In genomic region chr5:141848771-141849370, GRCh38 we compare ENCODE assay signal across 8 cellular contexts. TPM values are rescaled to one million over a fixed set of nuclear protein-coding genes. Genes with fewer than 3 reads are reported as not detected.
DNase-seq lines count a peak whose midpoint lies in the region; ATAC-seq and TF ChIP-seq lines count a peak whose summit lies in the region.

No MANE protein-coding gene starts in this region.

- H3K4me3 ChIP-seq in WERI-Rb-1 (ENCODE audit: low read depth, low read length) = peak overlapping the region; percentile 98

- peaks cover 9% of the 10 kb centered on the region for H3K27me3 Mint-ChIP-seq in nephron (ENCODE audit: low read depth)

- no peaks in the 10 kb centered on the region for H3K36me3 Mint-ChIP-seq in nephron (ENCODE audit: low read depth)

- peak overlapping the region; percentile 28 to 97 (median 96) for H3K27ac Mint-ChIP-seq in nephron

- peak overlapping the region; percentile 86 to 91 (median 90) for H3K4me3 Mint-ChIP-seq in nephron

- no peak for TF ChIP-seq CTCF in WERI-Rb-1 (IDR thresholded peaks at IDR 0.05; ENCODE audit: low read depth, low read length)
- TF ChIP-seq CTCF in nephron (IDR thresholded peaks at IDR 0.05; ENCODE audit: unreplicated experiment in 3 of 3) = no peak

- H3K9me3 ChIP-seq in WERI-Rb-1 (ENCODE audit: severe bottlenecking) = no peaks in the 10 kb centered on the region

- peak overlapping the region; percentile 94 for H3K27ac ChIP-seq in WERI-Rb-1

- H3K27me3 ChIP-seq in WERI-Rb-1 (ENCODE audit: insufficient read depth, low read depth, severe bottlenecking) = no peaks in the 10 kb centered on the region

- peak; percentile 45 for DNase-seq in stimulated activated CD4-positive, alpha-beta T cell treated with anti-CD3 and anti-CD28 coated beads, Interleukin-12 subunit alpha, Interleukin-12 subunit beta, amount 100 ng/mL, for 4 hours
- no peak for DNase-seq in stimulated activated CD4-positive, alpha-beta T cell treated with anti-CD3 and anti-CD28 coated beads, Interleukin-1b, Interleukin-23, amount 100 ng/mL, for 48 hours
- DNase-seq in WERI-Rb-1 = peak; percentile 83
- no peak for DNase-seq in NCI-H1105 treated with DMSO at 0.1 percent for 48 hours (lab: John Stamatoyannopoulos, UW)
- DNase-seq in NCI-H128 (lab: John Stamatoyannopoulos, UW; ENCODE audit: unreplicated experiment) = no peak

- no peaks in the 10 kb centered on the region for H3K9me3 Mint-ChIP-seq in nephron

- H3K36me3 ChIP-seq in WERI-Rb-1 = peaks cover 3% of the 10 kb centered on the region; the same call in 1 of the 2 replicates

- ATAC-seq in HG03442 (IDR thresholded peaks at IDR 0.05; ENCODE audit: unreplicated experiment) (peak; percentile 30), esophagus mucosa (peak; percentile 87)

- H3K4me1 Mint-ChIP-seq in nephron = peaks cover 5% of the 10 kb centered on the region

RNA-seq across cellular contexts. Expression of gene PCDH1, which starts 29.3 kb away (rescaled TPM):
- 62.7 TPM for total RNA-seq in esophagus mucosa

Comparison
In these comparisons a context has a peak if more than half of its experiments do, and no peak if none do; other contexts are left out.
1. DNase-seq: peak in stimulated activated CD4-positive, alpha-beta T cell treated with anti-CD3 and anti-CD28 coated beads, Interleukin-12 subunit alpha, Interleukin-12 subunit beta, amount 100 ng/mL, for 4 hours (single experiment) and WERI-Rb-1 (single experiment); none in stimulated activated CD4-positive, alpha-beta T cell treated with anti-CD3 and anti-CD28 coated beads, Interleukin-1b, Interleukin-23, amount 100 ng/mL, for 48 hours (single experiment), NCI-H1105 treated with DMSO at 0.1 percent for 48 hours (single experiment) and NCI-H128 (single experiment).